ENCODE assay signal across 14 cellular contexts in the genomic region with DNA sequence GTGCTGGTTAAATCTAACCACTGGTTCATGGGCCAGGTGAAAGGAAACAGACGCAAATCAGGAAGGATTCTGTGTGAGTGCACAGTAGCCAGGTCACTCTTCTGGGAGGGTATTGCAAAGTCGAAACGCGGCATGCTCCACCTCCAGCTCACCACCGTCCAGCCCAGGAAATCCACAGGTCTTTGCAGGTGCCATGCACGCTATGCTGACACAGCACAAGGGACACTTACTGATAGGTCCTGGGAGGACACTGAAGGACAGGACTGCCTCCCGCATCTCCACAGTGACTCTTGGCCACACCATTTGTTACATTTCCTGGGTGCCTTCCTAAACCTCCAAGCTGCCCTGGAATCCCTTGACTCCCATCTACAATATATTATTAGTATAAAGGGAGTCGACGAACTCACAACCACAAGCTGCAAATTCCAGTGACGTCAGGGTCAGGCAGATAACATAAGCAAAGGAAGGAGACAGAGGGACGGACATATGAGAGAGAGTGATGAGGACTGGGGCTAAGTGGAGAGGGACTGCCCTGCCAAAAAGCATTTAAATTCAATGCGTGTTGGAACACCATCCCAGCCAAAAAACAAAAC.
DNase-seq lines count a peak whose midpoint lies in the region; ATAC-seq and TF ChIP-seq lines count a peak whose summit lies in the region.
"Had no signal": no experiment of that assay in that cellular context is flagged by ENCODE, and none has a peak within 500 bp of the region (broad histone marks: within the 10 kb centered on the region; RNA-seq: fewer than 3 reads in every experiment).

No MANE protein-coding gene starts in this region.

- H3K27me3 Mint-ChIP-seq in T-helper 17 cell: no peaks in the 10 kb centered on the region
- H3K27me3 Mint-ChIP-seq: activated naive CD8-positive, alpha-beta T cell had no signal

- no peak for TF ChIP-seq CTCF in AG04450 (IDR thresholded peaks at IDR 0.05; ENCODE audit: low read depth, low read length)

- H3K36me3 Mint-ChIP-seq in T-helper 17 cell (ENCODE audit: low read depth): no peaks in the 10 kb centered on the region
- H3K36me3 Mint-ChIP-seq: activated naive CD8-positive, alpha-beta T cell had no signal

- ATAC-seq in T-helper 17 cell (no peak), left colon (peak; percentile 20), HG03196 (IDR thresholded peaks at IDR 0.05; ENCODE audit: unreplicated experiment) (no peak)

- peak overlapping the region; percentile 9 for H3K27ac Mint-ChIP-seq in T-helper 17 cell
- H3K27ac Mint-ChIP-seq: activated naive CD8-positive, alpha-beta T cell had no signal

- CTCF ChIA-PET in AG04450 (lab: Charles Lee): interaction anchor here (0.6 to 7.6 kb wide), 62 partner anchors 8 to 647 kb away, joined by 3 to 197 read pairs (median 4); partner anchors contain the start of genes GTSF1L and SRSF6

- peak overlapping the region; percentile 42 for H3K27ac ChIP-seq in AG04450 (ENCODE audit: low read depth, low read length)
- H3K27ac ChIP-seq: body of pancreas, gastrocnemius medialis, RWPE1, stomach had no signal

- H3K27me3 ChIP-seq in AG04450 (ENCODE audit: control insufficient read depth, insufficient read depth, low read length): no peaks in the 10 kb centered on the region
- H3K27me3 ChIP-seq: body of pancreas, gastrocnemius medialis, stomach had no signal

- in situ Hi-C loops in KBM-7 (cut with MboI; ENCODE audit: low pct_unique_long_range_greater_than_20kb, low sequenced_read_pairs): loop anchor here (10.0 to 25.0 kb wide), 2 partner anchors 335 to 543 kb away; no protein-coding TSS in a partner anchor

- H3K4me3 ChIP-seq in AG04450 (ENCODE audit: low read depth, low read length): no peak overlapping the region
- H3K4me3 ChIP-seq: body of pancreas, gastrocnemius medialis, mucosa of descending colon, stomach had no signal

- DNase-seq in AG04450 (ENCODE audit: low read depth, low spot score): no peak
- peak; percentile 48 for DNase-seq in ELR (ENCODE audit: low read depth)
- DNase-seq in T-helper 17 cell: no peak
- DNase-seq in left colon: no peak
- DNase-seq in 8988T: no peak
- no peak for DNase-seq in KBM-7
- DNase-seq in HuH-7 (ENCODE audit: low spot score): no peak

- H3K4me1 Mint-ChIP-seq in T-helper 17 cell: peaks cover 10% of the 10 kb centered on the region

- POLR2A ChIA-PET in AG04450 (lab: Yijun Ruan, JAX): interaction anchor here (1.1 kb wide), 1 partner anchor 329 kb away, joined by 4 read pairs; no protein-coding TSS in a partner anchor

- no peak overlapping the region for H3K4me3 Mint-ChIP-seq in T-helper 17 cell
- H3K4me3 Mint-ChIP-seq: activated naive CD8-positive, alpha-beta T cell had no signal

- H3K9me3 ChIP-seq in AG04450 (ENCODE audit: control insufficient read depth, insufficient read depth, low read length): no peaks in the 10 kb centered on the region; the same call in 1 of the 2 replicates
- no peaks in the 10 kb centered on the region for H3K9me3 ChIP-seq in T-helper 17 cell (ENCODE audit: control insufficient read depth, low read length, poor library complexity, severe bottlenecking)
- H3K9me3 ChIP-seq: body of pancreas, gastrocnemius medialis, mucosa of descending colon, stomach had no signal

- intact Hi-C loops in left colon (cut with DNase I, micrococcal nuclease): loop anchor here (1.0 to 10.0 kb wide), 3 partner anchors 105 to 330 kb away; no protein-coding TSS in a partner anchor
